In genomic region chr9:32384002-32384363, GRCh38 we compare ENCODE assay signal across 1 cellular context.
TF ChIP-seq lines count a peak whose summit lies in the region.

No MANE protein-coding gene starts in this region.

TF ChIP-seq in HepG2, 621 proteins besides CTCF, POLR2A, EP300 and RAD21:
- TF ChIP-seq TCF7L2 (IDR thresholded peaks at IDR 0.05; ENCODE audit: low read depth, low read length): no peak
- 0 out of 2 replicates have a peak, but pooled peaks have one; percentile 20 for TF ChIP-seq CREBL2 (CRISPR knock-in tag; IDR thresholded peaks at IDR 0.05; ENCODE audit: borderline replicate concordance)
- 0 out of 2 replicates have a peak, but pooled peaks have one; percentile 5 for TF ChIP-seq MEF2D (CRISPR knock-in tag; IDR thresholded peaks at IDR 0.05)
- TF ChIP-seq EEA1 (CRISPR knock-in tag; IDR thresholded peaks at IDR 0.05; ENCODE audit: borderline replicate concordance): no peak
